In genomic region chr17:39192901-39193300, GRCh38 we compare ENCODE assay signal across 1 cellular context.
A peak's percentile ranks its signal among the peaks of the same experiment; 100 is the strongest.
TF ChIP-seq lines count a peak whose summit lies in the region.

No MANE protein-coding gene starts in this region.

TF ChIP-seq in K562, 482 proteins besides CTCF, POLR2A, EP300 and RAD21:
- 0 out of 2 replicates have a peak, but pooled peaks have one; percentile 25 for TF ChIP-seq RBFOX2 (IDR thresholded peaks at IDR 0.05; ENCODE audit: low read depth, low read length)
- TF ChIP-seq SREBF2 (CRISPR knock-in tag; IDR thresholded peaks at IDR 0.05) = no peak
- TF ChIP-seq ATF1 (CRISPR knock-in tag; IDR thresholded peaks at IDR 0.05) = no peak
- TF ChIP-seq ATF1 (tag; IDR thresholded peaks at IDR 0.05) = no peak
